Comparison of ENCODE assay signal across 2 cellular contexts in the genomic region with DNA sequence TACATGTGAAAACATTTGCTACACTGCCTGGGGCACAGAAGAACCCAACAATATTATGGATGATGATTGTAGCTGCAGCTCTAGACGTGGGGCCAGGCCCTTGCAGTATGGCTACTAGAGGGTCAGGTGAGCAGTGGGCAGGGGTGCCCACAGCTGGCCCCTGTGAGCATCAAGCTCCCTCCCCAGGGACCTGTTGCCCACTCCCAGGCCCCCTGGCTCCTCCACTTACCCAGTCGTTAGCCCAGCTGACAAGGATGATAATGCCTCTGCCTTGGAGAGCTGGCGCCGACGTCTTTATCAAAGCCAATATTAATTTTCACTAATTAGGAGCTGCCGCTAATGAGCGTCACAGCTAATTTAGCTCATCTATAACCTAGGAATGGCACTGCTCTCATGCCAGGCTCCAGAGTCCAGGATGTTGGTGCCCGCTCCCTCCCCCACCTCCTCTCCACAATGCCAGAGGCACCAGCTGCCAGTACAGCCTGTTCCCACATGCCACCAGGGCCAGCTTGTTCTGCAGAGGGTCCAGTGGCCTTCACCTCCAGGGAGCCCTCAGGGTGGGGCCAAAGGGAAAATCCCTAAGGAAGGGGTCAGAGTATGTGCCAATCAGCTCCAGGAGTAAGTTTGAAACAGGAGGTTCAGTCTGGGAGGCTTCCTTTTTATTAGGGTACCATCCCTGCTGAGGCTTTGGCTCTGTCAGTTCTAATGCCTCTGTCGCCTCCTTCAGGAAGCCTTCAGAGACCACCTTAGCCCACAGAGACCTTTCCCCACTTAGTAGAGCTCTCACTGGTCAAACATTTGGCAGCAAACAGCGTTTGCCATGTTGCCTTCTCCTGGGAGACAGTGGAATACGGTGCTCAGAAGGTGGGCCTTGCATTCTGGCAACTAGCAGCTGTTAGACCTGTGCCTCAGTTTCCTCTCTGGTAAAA.
TF ChIP-seq lines count a peak whose summit lies in the region.

No MANE protein-coding gene starts in this region.

TF ChIP-seq in GM23338, 12 proteins besides CTCF, POLR2A, EP300 and RAD21 (continues in another document):
- TF ChIP-seq STAT1 (IDR thresholded peaks at IDR 0.05; ENCODE audit: unreplicated experiment) (no peak), EZH2phosphoT487 (IDR thresholded peaks at IDR 0.05; ENCODE audit: unreplicated experiment) (no peak), NANOG (IDR thresholded peaks at IDR 0.05; ENCODE audit: borderline replicate concordance) (no peak), EZH2 (IDR thresholded peaks at IDR 0.05; ENCODE audit: low read depth, unreplicated experiment) (no peak), JUNB (IDR thresholded peaks at IDR 0.05; ENCODE audit: unreplicated experiment) (no peak)
- TF ChIP-seq, protein P1, sequence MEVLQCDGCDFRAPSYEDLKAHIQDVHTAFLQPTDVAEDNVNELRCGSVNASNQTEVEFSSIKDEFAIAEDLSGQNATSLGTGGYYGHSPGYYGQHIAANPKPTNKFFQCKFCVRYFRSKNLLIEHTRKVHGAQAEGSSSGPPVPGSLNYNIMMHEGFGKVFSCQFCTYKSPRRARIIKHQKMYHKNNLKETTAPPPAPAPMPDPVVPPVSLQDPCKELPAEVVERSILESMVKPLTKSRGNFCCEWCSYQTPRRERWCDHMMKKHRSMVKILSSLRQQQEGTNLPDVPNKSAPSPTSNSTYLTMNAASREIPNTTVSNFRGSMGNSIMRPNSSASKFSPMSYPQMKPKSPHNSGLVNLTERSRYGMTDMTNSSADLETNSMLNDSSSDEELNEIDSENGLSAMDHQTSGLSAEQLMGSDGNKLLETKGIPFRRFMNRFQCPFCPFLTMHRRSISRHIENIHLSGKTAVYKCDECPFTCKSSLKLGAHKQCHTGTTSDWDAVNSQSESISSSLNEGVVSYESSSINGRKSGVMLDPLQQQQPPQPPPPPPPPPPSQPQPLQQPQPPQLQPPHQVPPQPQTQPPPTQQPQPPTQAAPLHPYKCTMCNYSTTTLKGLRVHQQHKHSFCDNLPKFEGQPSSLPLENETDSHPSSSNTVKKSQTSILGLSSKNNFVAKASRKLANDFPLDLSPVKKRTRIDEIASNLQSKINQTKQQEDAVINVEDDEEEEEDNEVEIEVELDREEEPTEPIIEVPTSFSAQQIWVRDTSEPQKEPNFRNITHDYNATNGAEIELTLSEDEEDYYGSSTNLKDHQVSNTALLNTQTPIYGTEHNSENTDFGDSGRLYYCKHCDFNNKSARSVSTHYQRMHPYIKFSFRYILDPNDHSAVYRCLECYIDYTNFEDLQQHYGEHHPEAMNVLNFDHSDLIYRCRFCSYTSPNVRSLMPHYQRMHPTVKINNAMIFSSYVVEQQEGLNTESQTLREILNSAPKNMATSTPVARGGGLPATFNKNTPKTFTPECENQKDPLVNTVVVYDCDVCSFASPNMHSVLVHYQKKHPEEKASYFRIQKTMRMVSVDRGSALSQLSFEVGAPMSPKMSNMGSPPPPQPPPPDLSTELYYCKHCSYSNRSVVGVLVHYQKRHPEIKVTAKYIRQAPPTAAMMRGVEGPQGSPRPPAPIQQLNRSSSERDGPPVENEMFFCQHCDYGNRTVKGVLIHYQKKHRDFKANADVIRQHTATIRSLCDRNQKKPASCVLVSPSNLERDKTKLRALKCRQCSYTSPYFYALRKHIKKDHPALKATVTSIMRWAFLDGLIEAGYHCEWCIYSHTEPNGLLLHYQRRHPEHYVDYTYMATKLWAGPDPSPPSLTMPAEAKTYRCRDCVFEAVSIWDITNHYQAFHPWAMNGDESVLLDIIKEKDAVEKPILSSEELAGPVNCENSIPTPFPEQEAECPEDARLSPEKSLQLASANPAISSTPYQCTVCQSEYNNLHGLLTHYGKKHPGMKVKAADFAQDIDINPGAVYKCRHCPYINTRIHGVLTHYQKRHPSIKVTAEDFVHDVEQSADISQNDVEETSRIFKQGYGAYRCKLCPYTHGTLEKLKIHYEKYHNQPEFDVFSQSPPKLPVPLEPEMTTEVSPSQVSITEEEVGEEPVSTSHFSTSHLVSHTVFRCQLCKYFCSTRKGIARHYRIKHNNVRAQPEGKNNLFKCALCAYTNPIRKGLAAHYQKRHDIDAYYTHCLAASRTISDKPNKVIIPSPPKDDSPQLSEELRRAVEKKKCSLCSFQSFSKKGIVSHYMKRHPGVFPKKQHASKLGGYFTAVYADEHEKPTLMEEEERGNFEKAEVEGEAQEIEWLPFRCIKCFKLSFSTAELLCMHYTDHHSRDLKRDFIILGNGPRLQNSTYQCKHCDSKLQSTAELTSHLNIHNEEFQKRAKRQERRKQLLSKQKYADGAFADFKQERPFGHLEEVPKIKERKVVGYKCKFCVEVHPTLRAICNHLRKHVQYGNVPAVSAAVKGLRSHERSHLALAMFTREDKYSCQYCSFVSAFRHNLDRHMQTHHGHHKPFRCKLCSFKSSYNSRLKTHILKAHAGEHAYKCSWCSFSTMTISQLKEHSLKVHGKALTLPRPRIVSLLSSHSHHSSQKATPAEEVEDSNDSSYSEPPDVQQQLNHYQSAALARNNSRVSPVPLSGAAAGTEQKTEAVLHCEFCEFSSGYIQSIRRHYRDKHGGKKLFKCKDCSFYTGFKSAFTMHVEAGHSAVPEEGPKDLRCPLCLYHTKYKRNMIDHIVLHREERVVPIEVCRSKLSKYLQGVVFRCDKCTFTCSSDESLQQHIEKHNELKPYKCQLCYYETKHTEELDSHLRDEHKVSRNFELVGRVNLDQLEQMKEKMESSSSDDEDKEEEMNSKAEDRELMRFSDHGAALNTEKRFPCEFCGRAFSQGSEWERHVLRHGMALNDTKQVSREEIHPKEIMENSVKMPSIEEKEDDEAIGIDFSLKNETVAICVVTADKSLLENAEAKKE (CRISPR knock-in tag; IDR thresholded peaks at IDR 0.05): no peak
- TF ChIP-seq, protein P2, sequence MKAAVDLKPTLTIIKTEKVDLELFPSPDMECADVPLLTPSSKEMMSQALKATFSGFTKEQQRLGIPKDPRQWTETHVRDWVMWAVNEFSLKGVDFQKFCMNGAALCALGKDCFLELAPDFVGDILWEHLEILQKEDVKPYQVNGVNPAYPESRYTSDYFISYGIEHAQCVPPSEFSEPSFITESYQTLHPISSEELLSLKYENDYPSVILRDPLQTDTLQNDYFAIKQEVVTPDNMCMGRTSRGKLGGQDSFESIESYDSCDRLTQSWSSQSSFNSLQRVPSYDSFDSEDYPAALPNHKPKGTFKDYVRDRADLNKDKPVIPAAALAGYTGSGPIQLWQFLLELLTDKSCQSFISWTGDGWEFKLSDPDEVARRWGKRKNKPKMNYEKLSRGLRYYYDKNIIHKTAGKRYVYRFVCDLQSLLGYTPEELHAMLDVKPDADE (IDR thresholded peaks at IDR 0.05): no peak

TF ChIP-seq in H1, 55 proteins besides CTCF, POLR2A, EP300 and RAD21:
- TF ChIP-seq SP4 (IDR thresholded peaks at IDR 0.05; ENCODE audit: low read length) (no peak), BRCA1 (IDR thresholded peaks at IDR 0.05; ENCODE audit: low read depth, low read length) (no peak), POLR2AphosphoS5 (IDR thresholded peaks at IDR 0.05; ENCODE audit: low read depth, low read length) (no peak), SIRT6 (IDR thresholded peaks at IDR 0.05; ENCODE audit: low read length) (no peak), TAF7 (optimal IDR thresholded peaks at IDR 0.05; ENCODE audit: borderline replicate concordance, low read depth, low read length) (no peak), SRF (IDR thresholded peaks at IDR 0.05; ENCODE audit: low read depth, low read length) (no peak), ATF2 (IDR thresholded peaks at IDR 0.05; ENCODE audit: low read length) (no peak), CTBP2 (IDR thresholded peaks at IDR 0.05; ENCODE audit: borderline replicate concordance, insufficient read depth, insufficient read length, low read length) (no peak), ZNF274 (IDR thresholded peaks at IDR 0.05; ENCODE audit: borderline replicate concordance, extremely low read depth, low read length) (no peak), RXRA (IDR thresholded peaks at IDR 0.05; ENCODE audit: insufficient read depth, low read depth, low read length) (no peak), GABPA (IDR thresholded peaks at IDR 0.05; ENCODE audit: borderline replicate concordance, insufficient read depth, low read length) (no peak), HDAC6 (IDR thresholded peaks at IDR 0.05; ENCODE audit: low read depth, low read length) (no peak), HDAC2 (IDR thresholded peaks at IDR 0.05; ENCODE audit: borderline replicate concordance in 1 of 2, low read depth in 2 of 2, low read length in 2 of 2) (no peak), BACH1 (IDR thresholded peaks at IDR 0.05; ENCODE audit: low read length) (no peak), EGR1 (IDR thresholded peaks at IDR 0.05; ENCODE audit: borderline replicate concordance, low read depth, low read length) (no peak)
- TF ChIP-seq, protein P3, sequence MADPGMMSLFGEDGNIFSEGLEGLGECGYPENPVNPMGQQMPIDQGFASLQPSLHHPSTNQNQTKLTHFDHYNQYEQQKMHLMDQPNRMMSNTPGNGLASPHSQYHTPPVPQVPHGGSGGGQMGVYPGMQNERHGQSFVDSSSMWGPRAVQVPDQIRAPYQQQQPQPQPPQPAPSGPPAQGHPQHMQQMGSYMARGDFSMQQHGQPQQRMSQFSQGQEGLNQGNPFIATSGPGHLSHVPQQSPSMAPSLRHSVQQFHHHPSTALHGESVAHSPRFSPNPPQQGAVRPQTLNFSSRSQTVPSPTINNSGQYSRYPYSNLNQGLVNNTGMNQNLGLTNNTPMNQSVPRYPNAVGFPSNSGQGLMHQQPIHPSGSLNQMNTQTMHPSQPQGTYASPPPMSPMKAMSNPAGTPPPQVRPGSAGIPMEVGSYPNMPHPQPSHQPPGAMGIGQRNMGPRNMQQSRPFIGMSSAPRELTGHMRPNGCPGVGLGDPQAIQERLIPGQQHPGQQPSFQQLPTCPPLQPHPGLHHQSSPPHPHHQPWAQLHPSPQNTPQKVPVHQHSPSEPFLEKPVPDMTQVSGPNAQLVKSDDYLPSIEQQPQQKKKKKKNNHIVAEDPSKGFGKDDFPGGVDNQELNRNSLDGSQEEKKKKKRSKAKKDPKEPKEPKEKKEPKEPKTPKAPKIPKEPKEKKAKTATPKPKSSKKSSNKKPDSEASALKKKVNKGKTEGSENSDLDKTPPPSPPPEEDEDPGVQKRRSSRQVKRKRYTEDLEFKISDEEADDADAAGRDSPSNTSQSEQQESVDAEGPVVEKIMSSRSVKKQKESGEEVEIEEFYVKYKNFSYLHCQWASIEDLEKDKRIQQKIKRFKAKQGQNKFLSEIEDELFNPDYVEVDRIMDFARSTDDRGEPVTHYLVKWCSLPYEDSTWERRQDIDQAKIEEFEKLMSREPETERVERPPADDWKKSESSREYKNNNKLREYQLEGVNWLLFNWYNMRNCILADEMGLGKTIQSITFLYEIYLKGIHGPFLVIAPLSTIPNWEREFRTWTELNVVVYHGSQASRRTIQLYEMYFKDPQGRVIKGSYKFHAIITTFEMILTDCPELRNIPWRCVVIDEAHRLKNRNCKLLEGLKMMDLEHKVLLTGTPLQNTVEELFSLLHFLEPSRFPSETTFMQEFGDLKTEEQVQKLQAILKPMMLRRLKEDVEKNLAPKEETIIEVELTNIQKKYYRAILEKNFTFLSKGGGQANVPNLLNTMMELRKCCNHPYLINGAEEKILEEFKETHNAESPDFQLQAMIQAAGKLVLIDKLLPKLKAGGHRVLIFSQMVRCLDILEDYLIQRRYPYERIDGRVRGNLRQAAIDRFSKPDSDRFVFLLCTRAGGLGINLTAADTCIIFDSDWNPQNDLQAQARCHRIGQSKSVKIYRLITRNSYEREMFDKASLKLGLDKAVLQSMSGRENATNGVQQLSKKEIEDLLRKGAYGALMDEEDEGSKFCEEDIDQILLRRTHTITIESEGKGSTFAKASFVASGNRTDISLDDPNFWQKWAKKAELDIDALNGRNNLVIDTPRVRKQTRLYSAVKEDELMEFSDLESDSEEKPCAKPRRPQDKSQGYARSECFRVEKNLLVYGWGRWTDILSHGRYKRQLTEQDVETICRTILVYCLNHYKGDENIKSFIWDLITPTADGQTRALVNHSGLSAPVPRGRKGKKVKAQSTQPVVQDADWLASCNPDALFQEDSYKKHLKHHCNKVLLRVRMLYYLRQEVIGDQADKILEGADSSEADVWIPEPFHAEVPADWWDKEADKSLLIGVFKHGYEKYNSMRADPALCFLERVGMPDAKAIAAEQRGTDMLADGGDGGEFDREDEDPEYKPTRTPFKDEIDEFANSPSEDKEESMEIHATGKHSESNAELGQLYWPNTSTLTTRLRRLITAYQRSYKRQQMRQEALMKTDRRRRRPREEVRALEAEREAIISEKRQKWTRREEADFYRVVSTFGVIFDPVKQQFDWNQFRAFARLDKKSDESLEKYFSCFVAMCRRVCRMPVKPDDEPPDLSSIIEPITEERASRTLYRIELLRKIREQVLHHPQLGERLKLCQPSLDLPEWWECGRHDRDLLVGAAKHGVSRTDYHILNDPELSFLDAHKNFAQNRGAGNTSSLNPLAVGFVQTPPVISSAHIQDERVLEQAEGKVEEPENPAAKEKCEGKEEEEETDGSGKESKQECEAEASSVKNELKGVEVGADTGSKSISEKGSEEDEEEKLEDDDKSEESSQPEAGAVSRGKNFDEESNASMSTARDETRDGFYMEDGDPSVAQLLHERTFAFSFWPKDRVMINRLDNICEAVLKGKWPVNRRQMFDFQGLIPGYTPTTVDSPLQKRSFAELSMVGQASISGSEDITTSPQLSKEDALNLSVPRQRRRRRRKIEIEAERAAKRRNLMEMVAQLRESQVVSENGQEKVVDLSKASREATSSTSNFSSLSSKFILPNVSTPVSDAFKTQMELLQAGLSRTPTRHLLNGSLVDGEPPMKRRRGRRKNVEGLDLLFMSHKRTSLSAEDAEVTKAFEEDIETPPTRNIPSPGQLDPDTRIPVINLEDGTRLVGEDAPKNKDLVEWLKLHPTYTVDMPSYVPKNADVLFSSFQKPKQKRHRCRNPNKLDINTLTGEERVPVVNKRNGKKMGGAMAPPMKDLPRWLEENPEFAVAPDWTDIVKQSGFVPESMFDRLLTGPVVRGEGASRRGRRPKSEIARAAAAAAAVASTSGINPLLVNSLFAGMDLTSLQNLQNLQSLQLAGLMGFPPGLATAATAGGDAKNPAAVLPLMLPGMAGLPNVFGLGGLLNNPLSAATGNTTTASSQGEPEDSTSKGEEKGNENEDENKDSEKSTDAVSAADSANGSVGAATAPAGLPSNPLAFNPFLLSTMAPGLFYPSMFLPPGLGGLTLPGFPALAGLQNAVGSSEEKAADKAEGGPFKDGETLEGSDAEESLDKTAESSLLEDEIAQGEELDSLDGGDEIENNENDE (IDR thresholded peaks at IDR 0.05; ENCODE audit: insufficient replicate concordance, low read length): no peak
TF ChIP-seq in H1: peak in this region for 0.
